8 cellular contexts compared by ENCODE assay signal in genomic region chr5:32585446-32586250, GRCh38. TPM values are rescaled to one million over a fixed set of nuclear protein-coding genes. Genes with fewer than 3 reads are reported as not detected.
DNase-seq lines count a peak whose midpoint lies in the region; ATAC-seq, FAIRE-seq and TF ChIP-seq lines count a peak whose summit lies in the region.

Gene SUB1 (plus strand): TSS chr5:32585557. CDS start chr5:32588513, 2,956 bp downstream.

- FAIRE-seq in endothelial cell of umbilical vein (lab: Jason Lieb, UNC), result peak; percentile 89

- TF ChIP-seq CTCF in OCI-LY1 (IDR thresholded peaks at IDR 0.05; ENCODE audit: low read length) (no peak), endothelial cell of umbilical vein (IDR thresholded peaks at IDR 0.05; ENCODE audit: extremely low read depth in 1 of 2, insufficient read depth in 1 of 2, low read depth in 1 of 2, low read length in 2 of 2) (no peak)

- intact Hi-C loops in endothelial cell of umbilical vein (cut with micrococcal nuclease), result loop anchor here (1.0 to 10.0 kb wide), 6 partner anchors 12 to 488 kb away; partner anchors contain the start of gene ZFR

- no TSS peak for BruUV-seq in endothelial cell of umbilical vein (replicated peaks; lab: Mats Ljungman, UMichigan)

- POLR2A ChIA-PET in endothelial cell of umbilical vein (lab: Charles Lee), result interaction anchor here (1.1 to 1.2 kb wide), 2 partner anchors 14 to 81 kb away, joined by 3 to 5 read pairs; no protein-coding TSS in a partner anchor

- peak; percentile 43 for ATAC-seq in GM21515 (IDR thresholded peaks at IDR 0.05; ENCODE audit: unreplicated experiment)

- H3K9me2 ChIP-seq in OCI-LY1 (ENCODE audit: low read depth, low read length), result no peaks in the 10 kb centered on the region

- peaks cover 11% of the 10 kb centered on the region for H3K4me1 ChIP-seq in OCI-LY1 (ENCODE audit: insufficient read depth, low read length, severe bottlenecking)
- peaks cover 24% of the 10 kb centered on the region for H3K4me1 ChIP-seq in endothelial cell of umbilical vein (ENCODE audit: control insufficient read depth, extremely low read depth, insufficient read depth, low read length)

- TF ChIP-seq POLR2A in endothelial cell of umbilical vein (IDR thresholded peaks at IDR 0.05; ENCODE audit: low read depth, low read length), result peak; percentile 84

- CTCF ChIA-PET in endothelial cell of umbilical vein (lab: Charles Lee), result interaction anchor here (0.9 to 2.4 kb wide), 5 partner anchors 8 to 353 kb away, joined by 3 to 21 read pairs (median 3); no protein-coding TSS in a partner anchor

- H3K27ac ChIP-seq in OCI-LY1 (ENCODE audit: low read depth, low read length, poor library complexity, severe bottlenecking) (peak within 1 kb of the TSS; percentile 50), endothelial cell of umbilical vein (ENCODE audit: insufficient read depth, low read depth, low read length) (peak within 1 kb of the TSS; percentile 84)

- H3K4me2 ChIP-seq in OCI-LY1 (ENCODE audit: low read length) (peak within 1 kb of the TSS; percentile 80), endothelial cell of umbilical vein (ENCODE audit: insufficient read depth, low read length) (peak within 1 kb of the TSS; percentile 99)

- no peak within 1 kb of the TSS for H2AFZ ChIP-seq in OCI-LY1 (ENCODE audit: low read length)
- peak within 1 kb of the TSS; percentile 63 for H2AFZ ChIP-seq in endothelial cell of umbilical vein (ENCODE audit: low read depth, low read length)

- no peaks in the 10 kb centered on the region for H3K27me3 ChIP-seq in OCI-LY1 (ENCODE audit: insufficient read depth, low read length)
- no peaks in the 10 kb centered on the region for H3K27me3 ChIP-seq in endothelial cell of umbilical vein (ENCODE audit: control insufficient read depth in 2 of 2, insufficient read depth in 2 of 2, low read length in 2 of 2)

- H3K79me2 ChIP-seq in OCI-LY1 (ENCODE audit: insufficient read depth, low read length) (peaks cover 8% of the 10 kb centered on the region; the same call in 1 of the 2 replicates), endothelial cell of umbilical vein (ENCODE audit: control insufficient read depth, insufficient read depth, low read length) (peaks cover 39% of the 10 kb centered on the region)

- H3K9ac ChIP-seq in OCI-LY1 (ENCODE audit: low read length) (peak within 1 kb of the TSS; percentile 79), endothelial cell of umbilical vein (replicated peaks; ENCODE audit: extremely low read depth, insufficient read depth, low read length) (peak within 1 kb of the TSS; percentile 95)

- DNase-seq in D341Med (ENCODE audit: low spot score) (peak; percentile 97), HuH-7 (ENCODE audit: low spot score) (peak; percentile 80), endothelial cell of umbilical vein (ENCODE audit: low read depth, low spot score) (peak; percentile 93), middle frontal gyrus (ENCODE audit: extremely low spot score, low spot score) (peak; percentile 93)
- peak; percentile 95 for DNase-seq in activated CD8-positive, alpha-beta memory T cell treated with anti-CD3 and anti-CD28 coated beads, Interleukin-2, amount 50 U/mL, for 4 hours
- DNase-seq in stimulated activated CD8-positive, alpha-beta memory T cell treated with anti-CD3 and anti-CD28 coated beads, Interleukin-2, amount 100 ng/mL, for 48 hours (ENCODE audit: low read depth in 2 of 2), result peak; percentile 90

- dilution Hi-C loops in endothelial cell of umbilical vein (cut with MboI; ENCODE audit: extremely low pct_ligation_motif_present, low sequenced_read_pairs), result no loop called here

- no peaks in the 10 kb centered on the region for H3K9me1 ChIP-seq in endothelial cell of umbilical vein (replicated peaks; ENCODE audit: control insufficient read depth, extremely low read depth, insufficient read depth, low read length)

- H3K4me3 ChIP-seq in OCI-LY1 (ENCODE audit: low read depth, low read length, poor library complexity, severe bottlenecking) (peak within 1 kb of the TSS; percentile 86), endothelial cell of umbilical vein (replicated peaks in 1 of 3; ENCODE audit: insufficient read depth in 1 of 3, low read depth in 1 of 3, low read length in 3 of 3) (peak within 1 kb of the TSS; percentile 89 to 99 (median 94))

- no peaks in the 10 kb centered on the region for H3F3A ChIP-seq in OCI-LY1 (ENCODE audit: insufficient read depth, low read length)

- H3K36me3 ChIP-seq in OCI-LY1 (ENCODE audit: insufficient read depth, low read length) (peaks cover 10% of the 10 kb centered on the region), endothelial cell of umbilical vein (ENCODE audit: control insufficient read depth in 2 of 2, extremely low read depth in 1 of 2, insufficient read depth in 2 of 2, low read length in 2 of 2) (peaks cover 3 to 5% of the 10 kb centered on the region in 2 experiments)

- H4K20me1 ChIP-seq in OCI-LY1 (ENCODE audit: insufficient read depth, low read length) (0 out of 2 replicates have a peak, but pooled peaks cover 7% of the 10 kb centered on the region), endothelial cell of umbilical vein (replicated peaks; ENCODE audit: control insufficient read depth, extremely low read depth, insufficient read depth, low read length) (peaks cover 6% of the 10 kb centered on the region)

- H3K9me3 ChIP-seq in OCI-LY1 (ENCODE audit: low read length) (no peaks in the 10 kb centered on the region), endothelial cell of umbilical vein (replicated peaks; ENCODE audit: control insufficient read depth, insufficient read depth, low read length) (no peaks in the 10 kb centered on the region)

TF ChIP-seq in endothelial cell of umbilical vein, 7 proteins besides CTCF, POLR2A, EP300 and RAD21:
- peak; percentile 97 for TF ChIP-seq MAX (IDR thresholded peaks at IDR 0.05; ENCODE audit: insufficient read depth, insufficient read length)
- no peak for TF ChIP-seq GATA2 (IDR thresholded peaks at IDR 0.05; ENCODE audit: insufficient read depth, insufficient read length, low read depth, low read length)
- peak; percentile 90 for TF ChIP-seq POLR2AphosphoS5 (IDR thresholded peaks at IDR 0.05; ENCODE audit: insufficient read depth, low read depth, low read length)
TF ChIP-seq in endothelial cell of umbilical vein: peak in this region for 2.

RNA-seq across cellular contexts. Expression of gene SUB1, which starts in this region (rescaled TPM):
- total RNA-seq in endothelial cell of umbilical vein, result 246 and 252 TPM in 2 replicates
- polyA plus RNA-seq in endothelial cell of umbilical vein, result 43.1 and 60.1 TPM in 2 replicates
- 83.0 and 115 TPM in 2 replicates for polyA plus RNA-seq in endothelial cell of umbilical vein (2011; cell fraction: cytosol; rRNA removed)
- polyA plus RNA-seq in endothelial cell of umbilical vein (2011; cell fraction: nucleus; rRNA removed), result 50.0 and 102 TPM in 2 replicates
- 175 and 257 TPM in 2 replicates for polyA plus RNA-seq in endothelial cell of umbilical vein (2012)
- 22.6 and 35.1 TPM in 2 replicates for polyA minus RNA-seq in endothelial cell of umbilical vein
- polyA minus RNA-seq in endothelial cell of umbilical vein (2011; cell fraction: cytosol; rRNA and poly(A)+ RNA removed), result 34.0 TPM
- polyA minus RNA-seq in endothelial cell of umbilical vein (2011; cell fraction: nucleus; rRNA and poly(A)+ RNA removed), result 97.5 and 126 TPM in 2 replicates

Comparison
In these comparisons a context has a peak if more than half of its experiments do, and no peak if none do; other contexts are left out.
1. Peak in every context shown above with its lines: DNase-seq, ATAC-seq, H3K4me3 ChIP-seq and H3K27ac ChIP-seq.